8 cellular contexts compared by ENCODE assay signal in the genomic region with DNA sequence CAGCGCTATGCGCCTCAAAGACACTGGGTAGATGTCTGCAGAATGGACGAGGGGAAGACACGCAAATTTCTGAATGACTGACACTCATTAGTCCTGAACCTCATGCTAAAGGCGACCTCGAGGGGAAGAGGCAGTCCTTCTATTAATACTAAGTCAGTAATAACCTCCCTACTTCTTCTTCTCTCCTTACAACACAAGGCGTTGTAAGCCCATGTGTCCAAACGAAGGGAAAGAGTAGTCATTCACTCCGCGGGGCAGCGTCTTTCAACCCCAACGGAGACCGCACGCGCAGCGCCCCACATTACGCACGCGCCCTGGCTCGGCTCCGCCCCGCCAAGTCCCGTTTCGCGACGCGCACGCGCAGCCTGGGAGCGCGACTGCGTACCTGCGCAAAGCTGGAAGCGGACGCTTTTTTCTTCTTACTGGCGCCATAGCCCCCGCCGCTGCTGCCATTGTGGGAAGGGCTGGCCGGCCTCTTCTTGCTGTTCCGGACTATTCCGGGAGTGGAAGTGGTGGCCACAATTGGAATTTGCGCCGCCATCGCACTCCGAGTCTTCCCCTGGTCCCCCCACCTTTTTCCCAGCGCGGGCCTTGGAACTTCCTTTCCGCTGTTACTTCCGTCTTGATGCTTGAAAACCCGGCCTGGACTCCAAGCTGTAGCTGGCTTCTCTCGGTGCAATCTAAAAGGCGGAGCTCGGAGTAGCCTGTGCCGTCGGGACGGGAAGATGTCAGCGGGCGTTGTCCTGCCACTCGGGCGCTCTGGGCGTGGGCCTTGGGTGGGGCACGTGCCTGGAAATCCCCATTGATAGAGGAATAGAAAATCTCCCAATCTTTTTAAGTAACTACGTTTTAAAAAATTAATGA. TPM values are rescaled to one million over a fixed set of nuclear protein-coding genes. Genes with fewer than 3 reads are reported as not detected.
DNase-seq lines count a peak whose midpoint lies in the region; ATAC-seq and TF ChIP-seq lines count a peak whose summit lies in the region.

A gene with protein sequence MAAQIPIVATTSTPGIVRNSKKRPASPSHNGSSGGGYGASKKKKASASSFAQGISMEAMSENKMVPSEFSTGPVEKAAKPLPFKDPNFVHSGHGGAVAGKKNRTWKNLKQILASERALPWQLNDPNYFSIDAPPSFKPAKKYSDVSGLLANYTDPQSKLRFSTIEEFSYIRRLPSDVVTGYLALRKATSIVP (minus strand): TSS at position 627 of the 864 bp plus-strand sequence. CDS start 86 bp downstream, at position 541.

- peak within 1 kb of the TSS; percentile 66 for H3K4me3 ChIP-seq in BJ (ENCODE audit: low read depth, low read length)

- DNase-seq in BJ (ENCODE audit: low read depth) (peak; percentile 59), GM19240 (ENCODE audit: insufficient read length, low spot score) (peak; percentile 72), NCI-H524 (lab: John Stamatoyannopoulos, UW) (peak; percentile 90), chondrocyte (ENCODE audit: low spot score) (no peak), kidney glomerular epithelial cell (lab: John Stamatoyannopoulos, UW) (peak; percentile 95)
- peak; percentile 96 for DNase-seq in activated CD4-positive, alpha-beta T cell treated with anti-CD3 and anti-CD28 coated beads for 36 hours
- DNase-seq in stimulated activated CD4-positive, alpha-beta T cell treated with anti-CD3 and anti-CD28 coated beads, Interleukin-15, amount 100 ng/mL, for 48 hours (ENCODE audit: low read depth in 2 of 2) = peak; percentile 85 to 88

- no peaks in the 10 kb centered on the region for H3K27me3 Mint-ChIP-seq in activated CD4-positive, alpha-beta T cell treated with anti-CD3 and anti-CD28 coated beads for 36 hours
- no peaks in the 10 kb centered on the region for H3K27me3 Mint-ChIP-seq in chondrocyte (ENCODE audit: low read depth)

- H3K27me3 ChIP-seq in BJ (ENCODE audit: control insufficient read depth, insufficient read depth, low read length) = no peaks in the 10 kb centered on the region

- H3K36me3 Mint-ChIP-seq in activated CD4-positive, alpha-beta T cell treated with anti-CD3 and anti-CD28 coated beads for 36 hours (ENCODE audit: low read depth) = no peaks in the 10 kb centered on the region
- H3K36me3 Mint-ChIP-seq in chondrocyte (ENCODE audit: low read depth) = no peaks in the 10 kb centered on the region

- peak within 1 kb of the TSS; percentile 85 for H3K4me3 Mint-ChIP-seq in activated CD4-positive, alpha-beta T cell treated with anti-CD3 and anti-CD28 coated beads for 36 hours
- H3K4me3 Mint-ChIP-seq in chondrocyte (ENCODE audit: unreplicated experiment) = peak within 1 kb of the TSS; percentile 93

- no peaks in the 10 kb centered on the region for H3K36me3 ChIP-seq in BJ (ENCODE audit: control insufficient read depth, insufficient read depth, low read length)

- intact Hi-C loops in activated CD4-positive, alpha-beta T cell treated with anti-CD3 and anti-CD28 coated beads for 36 hours (cut with DNase I, micrococcal nuclease) = loop anchor here (1.0 to 10.0 kb wide), 21 partner anchors 19 to 1330 kb away; a partner anchor contains a TSS

- H3K9me3 Mint-ChIP-seq in activated CD4-positive, alpha-beta T cell treated with anti-CD3 and anti-CD28 coated beads for 36 hours (ENCODE audit: low read depth) = no peaks in the 10 kb centered on the region
- peaks cover 3% of the 10 kb centered on the region for H3K9me3 Mint-ChIP-seq in chondrocyte (ENCODE audit: low read depth)

- CTCF ChIA-PET in BJ (lab: Yijun Ruan, JAX) = interaction anchor here (1.1 to 1.5 kb wide), 3 partner anchors 15 to 111 kb away, joined by 3 read pairs; no protein-coding TSS in a partner anchor
- CTCF ChIA-PET in activated CD4-positive, alpha-beta T cell treated with anti-CD3 and anti-CD28 coated beads for 36 hours (lab: Charles Lee) = interaction anchor here (0.5 to 1.5 kb wide), 8 partner anchors 9 to 361 kb away, joined by 3 to 6 read pairs (median 3); no protein-coding TSS in a partner anchor

- POLR2A ChIA-PET in BJ (lab: Charles Lee) = interaction anchor here (0.5 kb wide), 1 partner anchor 11 kb away, joined by 3 read pairs; no protein-coding TSS in a partner anchor
- POLR2A ChIA-PET in activated CD4-positive, alpha-beta T cell treated with anti-CD3 and anti-CD28 coated beads for 36 hours (lab: Charles Lee) = interaction anchor here (0.6 to 2.4 kb wide), 7 partner anchors 9 to 468 kb away, joined by 3 to 27 read pairs (median 4); a partner anchor contains a TSS

- TF ChIP-seq CTCF in BJ (IDR thresholded peaks at IDR 0.05; ENCODE audit: insufficient read depth, low read depth, low read length) (no peak), chondrocyte (IDR thresholded peaks at IDR 0.05) (no peak)

- ATAC-seq in HG03457 (IDR thresholded peaks at IDR 0.05; ENCODE audit: unreplicated experiment) = peak; percentile 91
- ATAC-seq in activated CD4-positive, alpha-beta T cell treated with anti-CD3 and anti-CD28 coated beads for 36 hours = peak; percentile 95

- H3K4me1 Mint-ChIP-seq in activated CD4-positive, alpha-beta T cell treated with anti-CD3 and anti-CD28 coated beads for 36 hours = peaks cover 33% of the 10 kb centered on the region
- peaks cover 61% of the 10 kb centered on the region for H3K4me1 Mint-ChIP-seq in chondrocyte (ENCODE audit: low read depth)

- H3K27ac Mint-ChIP-seq in activated CD4-positive, alpha-beta T cell treated with anti-CD3 and anti-CD28 coated beads for 36 hours = peak within 1 kb of the TSS; percentile 97
- peak within 1 kb of the TSS; percentile 99 for H3K27ac Mint-ChIP-seq in chondrocyte (ENCODE audit: unreplicated experiment)

RNA-seq across cellular contexts. Expression of the gene that starts here (rescaled TPM):
- polyA plus RNA-seq in BJ (2011; rRNA removed) = 8.3 and 9.2 TPM in 2 replicates
- 3.3 and 6.1 TPM in 2 replicates for polyA minus RNA-seq in BJ (2011; rRNA and poly(A)+ RNA removed)
- total RNA-seq in activated CD4-positive, alpha-beta T cell treated with anti-CD3 and anti-CD28 coated beads for 36 hours = 10 to 100 TPM; 30.8 to 37.4 TPM
- total RNA-seq in chondrocyte = 22.7 to 25.4 TPM (median 23.7 TPM) in 3 replicates
